ENCODE assay signal across 9 cellular contexts in the genomic region with DNA sequence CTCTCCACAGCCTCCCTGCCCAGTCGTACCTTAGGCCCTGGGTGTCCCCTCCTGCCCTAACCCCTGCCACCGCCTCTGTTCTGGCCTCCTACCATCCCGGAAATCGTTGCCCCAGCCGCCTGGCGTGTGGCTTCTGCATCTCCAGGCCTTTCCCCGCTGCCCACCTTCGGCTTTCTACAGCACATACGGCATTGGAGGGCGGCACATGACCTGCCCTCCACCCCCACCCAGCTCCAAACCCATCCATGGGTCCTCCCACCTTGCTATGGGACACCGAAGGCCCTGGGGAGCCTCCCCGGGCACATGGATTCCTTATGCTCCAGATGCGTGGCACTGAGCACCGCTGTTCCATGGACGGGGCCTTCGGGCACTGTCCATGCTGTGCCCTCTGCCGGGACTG. TPM values are rescaled to one million over a fixed set of nuclear protein-coding genes. Genes with fewer than 3 reads are reported as not detected.
DNase-seq lines count a peak whose midpoint lies in the region; ATAC-seq and TF ChIP-seq lines count a peak whose summit lies in the region.
"Had no signal": no experiment of that assay in that cellular context is flagged by ENCODE, and none has a peak within 500 bp of the region (broad histone marks: within the 10 kb centered on the region; RNA-seq: fewer than 3 reads in every experiment).

No MANE protein-coding gene starts in this region.

- intact Hi-C loops in left colon (cut with DNase I, micrococcal nuclease), result no loop called here

- H3K27me3 ChIP-seq in iPS DF 6.9 (ENCODE audit: control insufficient read depth, insufficient read depth, low read length) (0 out of 2 replicates have a peak, but pooled peaks cover 1% of the 10 kb centered on the region), skeletal muscle satellite cell (ENCODE audit: control insufficient read depth, insufficient read depth, low read length) (peaks cover 7% of the 10 kb centered on the region)

- H3K9me3 Mint-ChIP-seq in WTC11, result no peaks in the 10 kb centered on the region

- peak overlapping the region; percentile 5; the same call in 1 of the 2 replicates for H3K4me3 ChIP-seq in iPS DF 6.9 (ENCODE audit: low read length)
- H3K4me3 ChIP-seq in skeletal muscle satellite cell (ENCODE audit: low read length), result peak overlapping the region; percentile 54
- no peak overlapping the region for H3K4me3 ChIP-seq in foreskin fibroblast (ENCODE audit: low read depth in 1 of 2, low read length in 2 of 2)

- DNase-seq in WTC11 (ENCODE audit: low spot score) (no peak), iPS DF 6.9 (ENCODE audit: low read depth, low spot score) (no peak), NOMO-1 treated with DMSO at 0.1 percent for 48 hours (lab: John Stamatoyannopoulos, UW; ENCODE audit: unreplicated experiment) (no peak), foreskin fibroblast (no peak), left colon (no peak), T1000 (lab: John Stamatoyannopoulos, UW) (no peak)
- DNase-seq: KBM-7 had no signal

- ATAC-seq in WTC11, result no peak; the same call in 1 of the 2 replicates
- ATAC-seq in left colon, result no peak

- H3K36me3 Mint-ChIP-seq in WTC11, result no peaks in the 10 kb centered on the region

- H3K4me1 ChIP-seq in ES-I3 (ENCODE audit: insufficient read depth, low read length) (peaks cover 48% of the 10 kb centered on the region), iPS DF 6.9 (ENCODE audit: control insufficient read depth, insufficient read depth, low read length) (peaks cover 8% of the 10 kb centered on the region), skeletal muscle satellite cell (ENCODE audit: control insufficient read depth, insufficient read depth, low read length) (peaks cover 12% of the 10 kb centered on the region)

- no CpG with 5 or more reads among the region's 17 CpGs for WGBS in iPS DF 6.9 (ENCODE audit: insufficient coverage, insufficient read length)

- no peaks in the 10 kb centered on the region for H3K9me3 ChIP-seq in ES-I3 (ENCODE audit: control insufficient read depth, insufficient read depth, low read length)
- no peaks in the 10 kb centered on the region for H3K9me3 ChIP-seq in iPS DF 6.9 (ENCODE audit: control insufficient read depth, insufficient read depth, low read length)
- no peaks in the 10 kb centered on the region for H3K9me3 ChIP-seq in skeletal muscle satellite cell (replicated peaks; ENCODE audit: low read length)

- peaks cover 59% of the 10 kb centered on the region for H3K4me1 Mint-ChIP-seq in WTC11

- H3K9ac ChIP-seq in ES-I3 (ENCODE audit: low read depth, low read length), result 0 out of 2 replicates have a peak overlapping the region, but pooled peaks have one; percentile 12
- peak overlapping the region; percentile 78 for H3K9ac ChIP-seq in skeletal muscle satellite cell (ENCODE audit: low read depth, low read length)

- no peak overlapping the region for H3K27ac ChIP-seq in iPS DF 6.9 (ENCODE audit: low read length)

- H3K4me3 Mint-ChIP-seq in WTC11, result peak overlapping the region; percentile 59

- peak overlapping the region; percentile 73 for H3K4me2 ChIP-seq in skeletal muscle satellite cell (ENCODE audit: low read length)

- H3K27ac Mint-ChIP-seq in WTC11, result no peak overlapping the region

- no peaks in the 10 kb centered on the region for H3K36me3 ChIP-seq in ES-I3 (ENCODE audit: insufficient read depth, low read length)
- H3K36me3 ChIP-seq in iPS DF 6.9 (ENCODE audit: control insufficient read depth, insufficient read depth, low read length), result no peaks in the 10 kb centered on the region
- H3K36me3 ChIP-seq in skeletal muscle satellite cell (ENCODE audit: insufficient read depth, low read length), result no peaks in the 10 kb centered on the region

- TF ChIP-seq CTCF in WTC11 (IDR thresholded peaks at IDR 0.05) (no peak), foreskin fibroblast (IDR thresholded peaks at IDR 0.05; ENCODE audit: low read depth, low read length) (no peak)

- POLR2A ChIA-PET in WTC11 (lab: Charles Lee), result no interaction called here

- peaks cover 21% of the 10 kb centered on the region for H3K27me3 Mint-ChIP-seq in WTC11 (ENCODE audit: low read depth)

- CTCF ChIA-PET in WTC11 (lab: Charles Lee), result interaction anchor here (0.9 to 3.9 kb wide), 4 partner anchors 14 to 34 kb away, joined by 3 to 29 read pairs (median 14); a partner anchor contains a TSS

TF ChIP-seq in WTC11, 78 proteins besides CTCF, POLR2A, EP300 and RAD21:
- no peak for TF ChIP-seq MYBL2 (CRISPR knock-in tag; IDR thresholded peaks at IDR 0.05)
- no peak for TF ChIP-seq KAT7 (CRISPR knock-in tag; IDR thresholded peaks at IDR 0.05; ENCODE audit: borderline replicate concordance)
- no peak for TF ChIP-seq ZNF416 (CRISPR knock-in tag; IDR thresholded peaks at IDR 0.05)
- TF ChIP-seq, protein P1, sequence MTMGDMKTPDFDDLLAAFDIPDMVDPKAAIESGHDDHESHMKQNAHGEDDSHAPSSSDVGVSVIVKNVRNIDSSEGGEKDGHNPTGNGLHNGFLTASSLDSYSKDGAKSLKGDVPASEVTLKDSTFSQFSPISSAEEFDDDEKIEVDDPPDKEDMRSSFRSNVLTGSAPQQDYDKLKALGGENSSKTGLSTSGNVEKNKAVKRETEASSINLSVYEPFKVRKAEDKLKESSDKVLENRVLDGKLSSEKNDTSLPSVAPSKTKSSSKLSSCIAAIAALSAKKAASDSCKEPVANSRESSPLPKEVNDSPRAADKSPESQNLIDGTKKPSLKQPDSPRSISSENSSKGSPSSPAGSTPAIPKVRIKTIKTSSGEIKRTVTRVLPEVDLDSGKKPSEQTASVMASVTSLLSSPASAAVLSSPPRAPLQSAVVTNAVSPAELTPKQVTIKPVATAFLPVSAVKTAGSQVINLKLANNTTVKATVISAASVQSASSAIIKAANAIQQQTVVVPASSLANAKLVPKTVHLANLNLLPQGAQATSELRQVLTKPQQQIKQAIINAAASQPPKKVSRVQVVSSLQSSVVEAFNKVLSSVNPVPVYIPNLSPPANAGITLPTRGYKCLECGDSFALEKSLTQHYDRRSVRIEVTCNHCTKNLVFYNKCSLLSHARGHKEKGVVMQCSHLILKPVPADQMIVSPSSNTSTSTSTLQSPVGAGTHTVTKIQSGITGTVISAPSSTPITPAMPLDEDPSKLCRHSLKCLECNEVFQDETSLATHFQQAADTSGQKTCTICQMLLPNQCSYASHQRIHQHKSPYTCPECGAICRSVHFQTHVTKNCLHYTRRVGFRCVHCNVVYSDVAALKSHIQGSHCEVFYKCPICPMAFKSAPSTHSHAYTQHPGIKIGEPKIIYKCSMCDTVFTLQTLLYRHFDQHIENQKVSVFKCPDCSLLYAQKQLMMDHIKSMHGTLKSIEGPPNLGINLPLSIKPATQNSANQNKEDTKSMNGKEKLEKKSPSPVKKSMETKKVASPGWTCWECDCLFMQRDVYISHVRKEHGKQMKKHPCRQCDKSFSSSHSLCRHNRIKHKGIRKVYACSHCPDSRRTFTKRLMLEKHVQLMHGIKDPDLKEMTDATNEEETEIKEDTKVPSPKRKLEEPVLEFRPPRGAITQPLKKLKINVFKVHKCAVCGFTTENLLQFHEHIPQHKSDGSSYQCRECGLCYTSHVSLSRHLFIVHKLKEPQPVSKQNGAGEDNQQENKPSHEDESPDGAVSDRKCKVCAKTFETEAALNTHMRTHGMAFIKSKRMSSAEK (CRISPR knock-in tag; IDR thresholded peaks at IDR 0.05; ENCODE audit: borderline replicate concordance), result no peak
- no peak for TF ChIP-seq JUN (CRISPR knock-in tag; IDR thresholded peaks at IDR 0.05)
- TF ChIP-seq, protein P2, sequence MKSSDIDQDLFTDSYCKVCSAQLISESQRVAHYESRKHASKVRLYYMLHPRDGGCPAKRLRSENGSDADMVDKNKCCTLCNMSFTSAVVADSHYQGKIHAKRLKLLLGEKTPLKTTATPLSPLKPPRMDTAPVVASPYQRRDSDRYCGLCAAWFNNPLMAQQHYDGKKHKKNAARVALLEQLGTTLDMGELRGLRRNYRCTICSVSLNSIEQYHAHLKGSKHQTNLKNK (CRISPR knock-in tag; IDR thresholded peaks at IDR 0.05), result no peak
- no peak for TF ChIP-seq ZNF121 (CRISPR knock-in tag; IDR thresholded peaks at IDR 0.05)
- no peak for TF ChIP-seq GABPB1 (CRISPR knock-in tag; IDR thresholded peaks at IDR 0.05)
- TF ChIP-seq, protein P3, sequence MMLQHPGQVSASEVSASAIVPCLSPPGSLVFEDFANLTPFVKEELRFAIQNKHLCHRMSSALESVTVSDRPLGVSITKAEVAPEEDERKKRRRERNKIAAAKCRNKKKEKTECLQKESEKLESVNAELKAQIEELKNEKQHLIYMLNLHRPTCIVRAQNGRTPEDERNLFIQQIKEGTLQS (CRISPR knock-in tag; conservative IDR thresholded peaks at IDR 0.05), result no peak
- TF ChIP-seq, protein P4, sequence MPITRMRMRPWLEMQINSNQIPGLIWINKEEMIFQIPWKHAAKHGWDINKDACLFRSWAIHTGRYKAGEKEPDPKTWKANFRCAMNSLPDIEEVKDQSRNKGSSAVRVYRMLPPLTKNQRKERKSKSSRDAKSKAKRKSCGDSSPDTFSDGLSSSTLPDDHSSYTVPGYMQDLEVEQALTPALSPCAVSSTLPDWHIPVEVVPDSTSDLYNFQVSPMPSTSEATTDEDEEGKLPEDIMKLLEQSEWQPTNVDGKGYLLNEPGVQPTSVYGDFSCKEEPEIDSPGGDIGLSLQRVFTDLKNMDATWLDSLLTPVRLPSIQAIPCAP (CRISPR knock-in tag; IDR thresholded peaks at IDR 0.05), result no peak
- no peak for TF ChIP-seq FOXK1 (CRISPR knock-in tag; IDR thresholded peaks at IDR 0.05)
- no peak for TF ChIP-seq CREB1 (CRISPR knock-in tag; IDR thresholded peaks at IDR 0.05)

RNA-seq across cellular contexts. Expression of a gene that starts 32.0 kb away (rescaled TPM):
- total RNA-seq in WTC11 (2021) (0.72 to 1.4 TPM (median 0.87 TPM) in 3 replicates), left colon (under 1 TPM; 0.31 to 0.43 TPM)
- under 0.01 TPM in 1 of 2 replicates, not detected in the other for total RNA-seq in skeletal muscle satellite cell (2012; rRNA removed)

Comparison
In these comparisons a context has a peak if more than half of its experiments do, and no peak if none do; other contexts are left out.
1. H3K4me3 ChIP-seq: peak in iPS DF 6.9 (single experiment) and skeletal muscle satellite cell (single experiment); none in foreskin fibroblast (0 of 2).